In the genomic region with DNA sequence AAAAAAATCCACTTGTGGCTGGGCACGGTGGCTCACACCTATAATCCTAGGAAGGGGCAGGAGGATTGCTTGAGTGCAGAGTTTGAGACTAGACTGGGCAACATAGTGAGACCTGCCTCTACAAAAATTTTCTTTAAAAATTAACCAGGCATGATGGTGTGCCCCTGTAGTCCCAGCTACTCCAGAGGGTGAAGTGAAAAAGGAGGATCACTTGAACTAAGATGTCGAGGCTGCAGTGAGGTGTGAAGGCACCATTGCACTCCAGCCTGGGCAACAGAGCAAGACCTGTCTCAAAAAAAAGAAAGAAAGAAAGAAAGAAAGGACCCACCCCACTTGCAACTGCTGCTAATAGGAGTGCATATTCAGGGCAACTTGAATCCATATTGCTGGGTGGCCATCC, we compare ENCODE assay signal across 23 cellular contexts.
"Had no signal": no experiment of that assay in that cellular context is flagged by ENCODE, and none has a peak within 500 bp of the region (broad histone marks: within the 10 kb centered on the region; RNA-seq: fewer than 3 reads in every experiment).

No MANE protein-coding gene starts in this region.

- DNase-seq: stimulated activated CD4-positive, alpha-beta T cell treated with anti-CD3 and anti-CD28 coated beads, Interleukin-2, amount 100 ng/mL, for 48 hours; stimulated activated CD4-positive, alpha-beta T cell treated with anti-CD3 and anti-CD28 coated beads, Interleukin-4, amount 100 ng/mL, for 1 hour; stimulated activated CD4-positive, alpha-beta T cell treated with anti-CD3 and anti-CD28 coated beads, Interleukin-4, amount 100 ng/mL, for 24 hours; stimulated activated CD4-positive, alpha-beta T cell treated with anti-CD3 and anti-CD28 coated beads, Interleukin-4, amount 100 ng/mL, for 4 hours; stimulated activated CD8-positive, alpha-beta memory T cell treated with anti-CD3 and anti-CD28 coated beads, Interleukin-4, amount 100 ng/mL, for 48 hours; stimulated activated naive B cell treated with anti-CD40 and anti-IgM and Interleukin-4, amounts not matched to agents 10 μg/mL and 1 μg/mL and 100 μg/mL, for 72 hours; stimulated activated naive CD4-positive, alpha-beta T cell; stimulated activated naive CD4-positive, alpha-beta T cell treated with Interleukin-2 at 50 U/mL for 16 hours; stimulated activated naive CD8-positive, alpha-beta T cell treated with anti-CD3 and anti-CD28 coated beads, Interleukin-15, amount 100 ng/mL, for 72 hours; stimulated activated naive CD8-positive, alpha-beta T cell treated with anti-CD3 and anti-CD28 coated beads, Interleukin-15, Interleukin-2, amounts not matched to agents 100 U/mL and 50 U/mL, for 24 hours; stomach; substantia nigra; testis; tibial artery; transverse colon; trophoblast cell; upper lobe of left lung; upper lobe of right lung; uterus had no signal

- H3K4me3 ChIP-seq: stomach, suprapubic skin, testis, thoracic aorta, tibial artery, tibial nerve, transverse colon, upper lobe of left lung, upper lobe of right lung, uterus, vagina had no signal

- H3K9me3 ChIP-seq: stomach, suprapubic skin, testis, thoracic aorta, tibial artery, tibial nerve, transverse colon, upper lobe of left lung, upper lobe of right lung, uterus, vagina had no signal

- H3K27ac ChIP-seq: stomach, suprapubic skin, testis, thoracic aorta, tibial artery, tibial nerve, transverse colon, upper lobe of left lung, upper lobe of right lung, uterus, vagina had no signal

- H3K36me3 ChIP-seq: stomach, suprapubic skin, thoracic aorta, tibial artery, tibial nerve, transverse colon, upper lobe of left lung, upper lobe of right lung, uterus, vagina had no signal

- H3K4me1 ChIP-seq: stomach, suprapubic skin, testis, tibial artery, tibial nerve, transverse colon, upper lobe of left lung, upper lobe of right lung, uterus, vagina had no signal

- H3K27me3 ChIP-seq: stomach, suprapubic skin, testis, tibial artery, tibial nerve, transverse colon, upper lobe of left lung, upper lobe of right lung, uterus, vagina had no signal
